Comparison of ENCODE assay signal across 1 cellular context in genomic region chr3:49255112-49255511, GRCh38.
TF ChIP-seq lines count a peak whose summit lies in the region.

No MANE protein-coding gene starts in this region.

TF ChIP-seq in K562, 482 proteins besides CTCF, POLR2A, EP300 and RAD21 (continued from another document):
- TF ChIP-seq RFX5 (IDR thresholded peaks at IDR 0.05; ENCODE audit: low read depth, low read length) (no peak), THAP7 (CRISPR knock-in tag; IDR thresholded peaks at IDR 0.05) (no peak), BHLHE40 (IDR thresholded peaks at IDR 0.05; ENCODE audit: low read length) (no peak), SPI1 (IDR thresholded peaks at IDR 0.05; ENCODE audit: borderline replicate concordance, low read depth, low read length) (no peak), JUN (IDR thresholded peaks at IDR 0.05; ENCODE audit: borderline replicate concordance, low read depth, low read length) (no peak), JUN (CRISPR knock-in tag; IDR thresholded peaks at IDR 0.05; ENCODE audit: borderline replicate concordance) (no peak), PRDM10 (IDR thresholded peaks at IDR 0.05; ENCODE audit: partially characterized antibody) (peak; percentile 77), E4F1 (CRISPR knock-in tag; IDR thresholded peaks at IDR 0.05; ENCODE audit: borderline replicate concordance) (no peak), ARID2 (IDR thresholded peaks at IDR 0.05) (no peak), ERF (CRISPR knock-in tag; IDR thresholded peaks at IDR 0.05) (no peak), CHD7 (IDR thresholded peaks at IDR 0.05; ENCODE audit: low read depth, low read length) (no peak), ARNT (IDR thresholded peaks at IDR 0.05) (no peak)
